2 cellular contexts compared by ENCODE assay signal in genomic region chr6:11804706-11805105, GRCh38.
TF ChIP-seq lines count a peak whose summit lies in the region.

No MANE protein-coding gene starts in this region.

TF ChIP-seq in SK-N-SH, 30 proteins besides CTCF, POLR2A, EP300 and RAD21 (continued from another document):
- TF ChIP-seq USF2 (IDR thresholded peaks at IDR 0.05; ENCODE audit: borderline replicate concordance, low read depth, low read length), result no peak
- no peak for TF ChIP-seq SIN3A (IDR thresholded peaks at IDR 0.05; ENCODE audit: borderline replicate concordance, low read depth, low read length)
- TF ChIP-seq JUND (IDR thresholded peaks at IDR 0.05), result no peak
- no peak for TF ChIP-seq MEF2A (IDR thresholded peaks at IDR 0.05; ENCODE audit: borderline replicate concordance, low read depth)
- TF ChIP-seq RCOR1 (IDR thresholded peaks at IDR 0.05; ENCODE audit: low read length), result no peak
- TF ChIP-seq, protein P1, sequence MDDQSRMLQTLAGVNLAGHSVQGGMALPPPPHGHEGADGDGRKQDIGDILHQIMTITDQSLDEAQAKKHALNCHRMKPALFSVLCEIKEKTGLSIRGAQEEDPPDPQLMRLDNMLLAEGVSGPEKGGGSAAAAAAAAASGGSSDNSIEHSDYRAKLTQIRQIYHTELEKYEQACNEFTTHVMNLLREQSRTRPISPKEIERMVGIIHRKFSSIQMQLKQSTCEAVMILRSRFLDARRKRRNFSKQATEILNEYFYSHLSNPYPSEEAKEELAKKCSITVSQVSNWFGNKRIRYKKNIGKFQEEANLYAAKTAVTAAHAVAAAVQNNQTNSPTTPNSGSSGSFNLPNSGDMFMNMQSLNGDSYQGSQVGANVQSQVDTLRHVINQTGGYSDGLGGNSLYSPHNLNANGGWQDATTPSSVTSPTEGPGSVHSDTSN (IDR thresholded peaks at IDR 0.05), result no peak
- TF ChIP-seq YY1 (IDR thresholded peaks at IDR 0.05; ENCODE audit: low read depth), result no peak
- no peak for TF ChIP-seq TAF1 (IDR thresholded peaks at IDR 0.05; ENCODE audit: borderline replicate concordance, low read depth, low read length)
TF ChIP-seq in SK-N-SH: peak in this region for 0.

TF ChIP-seq in SK-N-SH treated with all-trans-retinoic acid at 6 μM for 48 hours, 23 proteins besides CTCF, POLR2A, EP300 and RAD21 (continued from another document):
- no peak for TF ChIP-seq TSHZ2 (CRISPR knock-in tag; IDR thresholded peaks at IDR 0.05)
- TF ChIP-seq TCF4 (CRISPR knock-in tag; IDR thresholded peaks at IDR 0.05; ENCODE audit: borderline replicate concordance), result no peak
- TF ChIP-seq ZC3H10 (CRISPR knock-in tag; IDR thresholded peaks at IDR 0.05), result no peak
- no peak for TF ChIP-seq ZNF70 (CRISPR knock-in tag; IDR thresholded peaks at IDR 0.05)
- TF ChIP-seq TOX (CRISPR knock-in tag; IDR thresholded peaks at IDR 0.05; ENCODE audit: borderline replicate concordance), result no peak
- no peak for TF ChIP-seq CSDC2 (CRISPR knock-in tag; IDR thresholded peaks at IDR 0.05)
- TF ChIP-seq ZFP3 (CRISPR knock-in tag; IDR thresholded peaks at IDR 0.05), result no peak
- no peak for TF ChIP-seq CREB5 (CRISPR knock-in tag; IDR thresholded peaks at IDR 0.05; ENCODE audit: low read depth)
- no peak for TF ChIP-seq SNAI2 (CRISPR knock-in tag; IDR thresholded peaks at IDR 0.05)
- TF ChIP-seq ESRRG (CRISPR knock-in tag; IDR thresholded peaks at IDR 0.05), result no peak
- TF ChIP-seq, protein P2, sequence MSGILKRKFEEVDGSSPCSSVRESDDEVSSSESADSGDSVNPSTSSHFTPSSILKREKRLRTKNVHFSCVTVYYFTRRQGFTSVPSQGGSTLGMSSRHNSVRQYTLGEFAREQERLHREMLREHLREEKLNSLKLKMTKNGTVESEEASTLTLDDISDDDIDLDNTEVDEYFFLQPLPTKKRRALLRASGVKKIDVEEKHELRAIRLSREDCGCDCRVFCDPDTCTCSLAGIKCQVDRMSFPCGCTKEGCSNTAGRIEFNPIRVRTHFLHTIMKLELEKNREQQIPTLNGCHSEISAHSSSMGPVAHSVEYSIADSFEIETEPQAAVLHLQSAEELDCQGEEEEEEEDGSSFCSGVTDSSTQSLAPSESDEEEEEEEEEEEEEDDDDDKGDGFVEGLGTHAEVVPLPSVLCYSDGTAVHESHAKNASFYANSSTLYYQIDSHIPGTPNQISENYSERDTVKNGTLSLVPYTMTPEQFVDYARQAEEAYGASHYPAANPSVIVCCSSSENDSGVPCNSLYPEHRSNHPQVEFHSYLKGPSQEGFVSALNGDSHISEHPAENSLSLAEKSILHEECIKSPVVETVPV (CRISPR knock-in tag; IDR thresholded peaks at IDR 0.05), result no peak
- no peak for TF ChIP-seq GLIS3 (CRISPR knock-in tag; IDR thresholded peaks at IDR 0.05)
